Comparison of ENCODE assay signal across 1 cellular context in genomic region chr3:66473181-66473580, GRCh38.
TF ChIP-seq lines count a peak whose summit lies in the region.

No MANE protein-coding gene starts in this region.

TF ChIP-seq in SK-N-SH, 30 proteins besides CTCF, POLR2A, EP300 and RAD21 (continued from another document):
- TF ChIP-seq MEF2A (IDR thresholded peaks at IDR 0.05; ENCODE audit: borderline replicate concordance, low read depth): no peak
